In the genomic region with DNA sequence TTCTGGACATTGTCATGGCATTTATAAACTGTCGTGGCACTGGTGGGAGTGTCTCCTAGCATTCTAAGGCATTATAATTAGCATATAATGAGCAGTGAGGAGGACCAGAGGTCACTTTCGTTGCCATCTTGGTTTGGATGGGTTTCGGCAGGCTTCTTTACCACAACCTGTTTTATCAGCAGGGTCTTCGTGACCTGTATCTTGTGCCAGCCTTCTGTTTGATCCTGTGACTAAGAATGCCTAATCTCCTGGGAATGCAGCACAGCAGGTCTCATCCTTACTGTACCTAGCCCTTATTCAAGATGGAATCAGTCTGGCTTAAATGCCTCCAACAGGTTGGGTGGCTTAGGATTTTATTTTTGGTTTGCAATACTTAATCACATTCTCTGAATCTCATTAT, we compare ENCODE assay signal across 18 cellular contexts.
A peak's percentile ranks its signal among the peaks of the same experiment; 100 is the strongest.
DNase-seq lines count a peak whose midpoint lies in the region; ATAC-seq and TF ChIP-seq lines count a peak whose summit lies in the region.
"Had no signal": no experiment of that assay in that cellular context is flagged by ENCODE, and none has a peak within 500 bp of the region (broad histone marks: within the 10 kb centered on the region; RNA-seq: fewer than 3 reads in every experiment).

No MANE protein-coding gene starts in this region.

- H3K9me3 ChIP-seq in DND-41 (ENCODE audit: insufficient read depth, low read length, severe bottlenecking): no peaks in the 10 kb centered on the region

- peaks cover 10% of the 10 kb centered on the region for H3K4me1 ChIP-seq in DND-41 (ENCODE audit: insufficient read depth, low read length)
- peaks cover 20% of the 10 kb centered on the region for H3K4me1 ChIP-seq in foreskin keratinocyte

- H3K4me1 Mint-ChIP-seq in nephron: peaks cover 13% of the 10 kb centered on the region
- H3K4me1 Mint-ChIP-seq in T-helper 2 cell treated with Interferon-gamma antibody and Interleukin-4, amounts not matched to agents 5 μg/mL and 100 μg/mL, for 36 hours (ENCODE audit: low read depth): peaks cover 10% of the 10 kb centered on the region
- H3K4me1 Mint-ChIP-seq: IgD-negative memory B cell had no signal

- no peaks in the 10 kb centered on the region for H3K36me3 ChIP-seq in DND-41 (ENCODE audit: insufficient read depth, low read length)

- TF ChIP-seq CTCF in DND-41 (IDR thresholded peaks at IDR 0.05; ENCODE audit: borderline replicate concordance, extremely low read depth, low read length, poor library complexity, severe bottlenecking) (no peak), RWPE1 (conservative IDR thresholded peaks at IDR 0.05; ENCODE audit: low read depth) (no peak), foreskin keratinocyte (conservative IDR thresholded peaks at IDR 0.05) (no peak), nephron (IDR thresholded peaks at IDR 0.05; ENCODE audit: unreplicated experiment in 3 of 3) (no peak)

- DNase-seq in DND-41: no peak
- DNase-seq in RWPE1 (ENCODE audit: low spot score): peak; percentile 19
- DNase-seq in foreskin keratinocyte: peak; percentile 82 to 92
- DNase-seq in T-helper 2 cell treated with Interferon-gamma antibody and Interleukin-4, amounts not matched to agents 5 μg/mL and 100 μg/mL, for 36 hours (ENCODE audit: low spot score): no peak
- no peak for DNase-seq in caudate nucleus (lab: John Stamatoyannopoulos, UW)
- no peak for DNase-seq in NCI-H774 (lab: John Stamatoyannopoulos, UW)
- DNase-seq: DMS153, EL, Kasumi-1, NCI-H1105, NCI-H1694, NCI-H345, NCI-H526 treated with DMSO at 0.1 percent for 48 hours had no signal

- no peaks in the 10 kb centered on the region for H3K9me3 Mint-ChIP-seq in nephron
- H3K9me3 Mint-ChIP-seq in T-helper 2 cell treated with Interferon-gamma antibody and Interleukin-4, amounts not matched to agents 5 μg/mL and 100 μg/mL, for 36 hours: peaks cover 7% of the 10 kb centered on the region
- H3K9me3 Mint-ChIP-seq: IgD-negative memory B cell had no signal

- H3K27me3 ChIP-seq in DND-41 (ENCODE audit: insufficient read depth, low read length, poor library complexity): no peaks in the 10 kb centered on the region
- no peaks in the 10 kb centered on the region for H3K27me3 ChIP-seq in foreskin keratinocyte

- POLR2A ChIA-PET in RWPE1 (lab: Yijun Ruan, JAX; ENCODE audit: low non-redundant PET): no interaction called here

- CTCF ChIA-PET in RWPE1 (lab: Yijun Ruan, JAX): no interaction called here

- no peaks in the 10 kb centered on the region for H3K27me3 Mint-ChIP-seq in nephron (ENCODE audit: low read depth)
- H3K27me3 Mint-ChIP-seq in T-helper 2 cell treated with Interferon-gamma antibody and Interleukin-4, amounts not matched to agents 5 μg/mL and 100 μg/mL, for 36 hours (ENCODE audit: low read depth): peaks cover 6% of the 10 kb centered on the region

- H3K79me2 ChIP-seq in DND-41 (ENCODE audit: insufficient read depth, low read length): no peaks in the 10 kb centered on the region

- no peak overlapping the region for H3K4me2 ChIP-seq in DND-41 (ENCODE audit: insufficient read depth, low read length)

- no peaks in the 10 kb centered on the region for H4K20me1 ChIP-seq in DND-41 (ENCODE audit: insufficient read depth, low read length)

- ATAC-seq in DND-41 (ENCODE audit: insufficient read depth, low read depth) (no peak), foreskin keratinocyte (peak; percentile 94), HG02642 (IDR thresholded peaks at IDR 0.05; ENCODE audit: poor library complexity, unreplicated experiment) (no peak)
- ATAC-seq: Right ventricle myocardium inferior had no signal

- no peaks in the 10 kb centered on the region for H3K36me3 Mint-ChIP-seq in nephron (ENCODE audit: low read depth)
- H3K36me3 Mint-ChIP-seq in T-helper 2 cell treated with Interferon-gamma antibody and Interleukin-4, amounts not matched to agents 5 μg/mL and 100 μg/mL, for 36 hours (ENCODE audit: low read depth): peaks cover 2% of the 10 kb centered on the region
- H3K36me3 Mint-ChIP-seq: IgD-negative memory B cell had no signal

- peak overlapping the region in 2 of 3 experiments; percentile 14 to 97 for H3K27ac Mint-ChIP-seq in nephron
- H3K27ac Mint-ChIP-seq in T-helper 2 cell treated with Interferon-gamma antibody and Interleukin-4, amounts not matched to agents 5 μg/mL and 100 μg/mL, for 36 hours: no peak overlapping the region
- H3K27ac Mint-ChIP-seq: IgD-negative memory B cell had no signal

- H3K27ac ChIP-seq in DND-41 (ENCODE audit: low read length): no peak overlapping the region
- H3K27ac ChIP-seq in RWPE1: no peak overlapping the region
- H3K27ac ChIP-seq in foreskin keratinocyte: no peak overlapping the region
- H3K27ac ChIP-seq in caudate nucleus (ENCODE audit: low read depth, low read length): no peak overlapping the region
- H3K27ac ChIP-seq: C4-2B had no signal

- no peak overlapping the region for H3K4me3 ChIP-seq in DND-41 (ENCODE audit: low read depth in 1 of 2, low read length in 2 of 2)

- H3K4me3 Mint-ChIP-seq in nephron: no peak overlapping the region
- no peak overlapping the region for H3K4me3 Mint-ChIP-seq in T-helper 2 cell treated with Interferon-gamma antibody and Interleukin-4, amounts not matched to agents 5 μg/mL and 100 μg/mL, for 36 hours
- H3K4me3 Mint-ChIP-seq: IgD-negative memory B cell had no signal

- H3K9ac ChIP-seq in DND-41 (ENCODE audit: low read depth, low read length): no peak overlapping the region

- H2AFZ ChIP-seq in DND-41 (ENCODE audit: low read depth, low read length): peak overlapping the region; percentile 28; the same call in 1 of the 2 replicates

Comparison
In these comparisons a context has a peak if more than half of its experiments do, and no peak if none do; other contexts are left out.
1. DNase-seq: peak in RWPE1 (single experiment) and foreskin keratinocyte (2 of 2); none in DND-41 (single experiment), T-helper 2 cell treated with Interferon-gamma antibody and Interleukin-4, amounts not matched to agents 5 μg/mL and 100 μg/mL, for 36 hours (single experiment), caudate nucleus (0 of 61) and NCI-H774 (single experiment).